1 cellular context compared by ENCODE assay signal in genomic region chr2:41942278-41942677, GRCh38.
TF ChIP-seq lines count a peak whose summit lies in the region.

No MANE protein-coding gene starts in this region.

TF ChIP-seq in K562, 482 proteins besides CTCF, POLR2A, EP300 and RAD21 (continued from another document):
- TF ChIP-seq PBX2 (CRISPR knock-in tag; IDR thresholded peaks at IDR 0.05; ENCODE audit: low read depth) (no peak), PBX2 (tag; conservative IDR thresholded peaks at IDR 0.05; ENCODE audit: low read depth) (no peak), RCOR1 (IDR thresholded peaks at IDR 0.05; ENCODE audit: borderline replicate concordance in 1 of 2, low read depth in 2 of 2, low read length in 2 of 2) (0 out of 4 replicates have a peak, but pooled peaks of 1 of the 2 experiments have one; percentile 59), RBM39 (optimal IDR thresholded peaks at IDR 0.05; ENCODE audit: low read depth, low read length) (no peak), RBFOX2 (IDR thresholded peaks at IDR 0.05; ENCODE audit: low read depth, low read length) (no peak), THAP7 (CRISPR knock-in tag; IDR thresholded peaks at IDR 0.05) (no peak), ZNF592 (IDR thresholded peaks at IDR 0.05) (no peak), KLF6 (CRISPR knock-in tag; IDR thresholded peaks at IDR 0.05; ENCODE audit: borderline replicate concordance) (no peak), MIER1 (IDR thresholded peaks at IDR 0.05; ENCODE audit: low read depth) (no peak), ZFP1 (CRISPR knock-in tag; IDR thresholded peaks at IDR 0.05) (no peak), XRCC3 (IDR thresholded peaks at IDR 0.05) (no peak), RFX5 (IDR thresholded peaks at IDR 0.05; ENCODE audit: low read depth, low read length) (no peak), PYGO2 (tag; IDR thresholded peaks at IDR 0.05) (no peak), CHD4 (IDR thresholded peaks at IDR 0.05; ENCODE audit: insufficient read depth, insufficient replicate concordance, low read depth, low read length, poor library complexity, severe bottlenecking) (peak; percentile 72), TAF1 (IDR thresholded peaks at IDR 0.05; ENCODE audit: control insufficient read depth, extremely low read depth, insufficient read depth, low read length, severe bottlenecking) (no peak), ETV6 (IDR thresholded peaks at IDR 0.05; ENCODE audit: borderline replicate concordance in 1 of 2, low read depth in 2 of 2, low read length in 1 of 2) (no peak), ETV6 (CRISPR knock-in tag; IDR thresholded peaks at IDR 0.05; ENCODE audit: borderline replicate concordance) (no peak), SRSF1 (IDR thresholded peaks at IDR 0.05; ENCODE audit: low read depth, low read length) (no peak), ZBTB34 (CRISPR knock-in tag; IDR thresholded peaks at IDR 0.05) (no peak), NCOR1 (IDR thresholded peaks at IDR 0.05) (no peak), ADNP (tag; IDR thresholded peaks at IDR 0.05) (peak; percentile 88), OTX1 (CRISPR knock-in tag; IDR thresholded peaks at IDR 0.05) (no peak), BCOR (IDR thresholded peaks at IDR 0.05) (peak; percentile 45), ZBTB1 (CRISPR knock-in tag; IDR thresholded peaks at IDR 0.05; ENCODE audit: borderline replicate concordance, low read depth) (no peak), FOSL1 (tag; conservative IDR thresholded peaks at IDR 0.05) (no peak), PATZ1 (CRISPR knock-in tag; IDR thresholded peaks at IDR 0.05; ENCODE audit: borderline replicate concordance) (no peak), HDAC6 (IDR thresholded peaks at IDR 0.05; ENCODE audit: low read depth, low read length) (no peak), REST (CRISPR knock-in tag; IDR thresholded peaks at IDR 0.05; ENCODE audit: low read depth) (no peak)
